Comparison of ENCODE assay signal across 1 cellular context in genomic region chr6:136288566-136289326, GRCh38.
TF ChIP-seq lines count a peak whose summit lies in the region.

No MANE protein-coding gene starts in this region.

TF ChIP-seq in HepG2, 621 proteins besides CTCF, POLR2A, EP300 and RAD21 (continued from another document and continues in another):
- TF ChIP-seq, protein P1, sequence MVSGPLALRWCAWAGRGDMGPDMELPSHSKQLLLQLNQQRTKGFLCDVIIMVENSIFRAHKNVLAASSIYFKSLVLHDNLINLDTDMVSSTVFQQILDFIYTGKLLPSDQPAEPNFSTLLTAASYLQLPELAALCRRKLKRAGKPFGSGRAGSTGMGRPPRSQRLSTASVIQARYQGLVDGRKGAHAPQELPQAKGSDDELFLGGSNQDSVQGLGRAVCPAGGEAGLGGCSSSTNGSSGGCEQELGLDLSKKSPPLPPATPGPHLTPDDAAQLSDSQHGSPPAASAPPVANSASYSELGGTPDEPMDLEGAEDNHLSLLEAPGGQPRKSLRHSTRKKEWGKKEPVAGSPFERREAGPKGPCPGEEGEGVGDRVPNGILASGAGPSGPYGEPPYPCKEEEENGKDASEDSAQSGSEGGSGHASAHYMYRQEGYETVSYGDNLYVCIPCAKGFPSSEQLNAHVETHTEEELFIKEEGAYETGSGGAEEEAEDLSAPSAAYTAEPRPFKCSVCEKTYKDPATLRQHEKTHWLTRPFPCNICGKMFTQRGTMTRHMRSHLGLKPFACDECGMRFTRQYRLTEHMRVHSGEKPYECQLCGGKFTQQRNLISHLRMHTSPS (CRISPR knock-in tag; IDR thresholded peaks at IDR 0.05; ENCODE audit: low read depth): no peak
- TF ChIP-seq FOXK1 (CRISPR knock-in tag; IDR thresholded peaks at IDR 0.05; ENCODE audit: borderline replicate concordance, low read depth) (no peak), NFYB (CRISPR knock-in tag; IDR thresholded peaks at IDR 0.05) (peak; percentile 46), ZNF333 (CRISPR knock-in tag; IDR thresholded peaks at IDR 0.05; ENCODE audit: borderline replicate concordance) (no peak), THAP7 (CRISPR knock-in tag; IDR thresholded peaks at IDR 0.05) (0 out of 2 replicates have a peak, but pooled peaks have one; percentile 59), ZNF720 (CRISPR knock-in tag; IDR thresholded peaks at IDR 0.05) (no peak), ZNF572 (CRISPR knock-in tag; IDR thresholded peaks at IDR 0.05) (no peak), ZNF496 (CRISPR knock-in tag; IDR thresholded peaks at IDR 0.05; ENCODE audit: insufficient replicate concordance) (no peak), HDAC1 (CRISPR knock-in tag; IDR thresholded peaks at IDR 0.05) (peak; percentile 77; the same call in 1 of the 2 replicates), MAFF (IDR thresholded peaks at IDR 0.05; ENCODE audit: low read depth, low read length) (peak; percentile 56; the same call in 1 of the 2 replicates), CC2D1A (CRISPR knock-in tag; IDR thresholded peaks at IDR 0.05) (no peak), MATR3 (CRISPR knock-in tag; IDR thresholded peaks at IDR 0.05) (no peak), ZBTB43 (CRISPR knock-in tag; conservative IDR thresholded peaks at IDR 0.05) (no peak), ZBTB25 (CRISPR knock-in tag; IDR thresholded peaks at IDR 0.05) (no peak), ZNF18 (CRISPR knock-in tag; IDR thresholded peaks at IDR 0.05; ENCODE audit: insufficient replicate concordance) (no peak), ZNF615 (CRISPR knock-in tag; IDR thresholded peaks at IDR 0.05; ENCODE audit: borderline replicate concordance) (peak; percentile 54; the same call in 1 of the 2 replicates), ISX (CRISPR knock-in tag; conservative IDR thresholded peaks at IDR 0.05) (no peak), ZNF768 (CRISPR knock-in tag; IDR thresholded peaks at IDR 0.05) (no peak), MZF1 (CRISPR knock-in tag; IDR thresholded peaks at IDR 0.05; ENCODE audit: borderline replicate concordance) (no peak), RFX5 (IDR thresholded peaks at IDR 0.05; ENCODE audit: low read depth, low read length) (no peak; the same call in 1 of the 2 replicates), PBX3 (CRISPR knock-in tag; IDR thresholded peaks at IDR 0.05; ENCODE audit: borderline replicate concordance) (no peak), CAMTA2 (CRISPR knock-in tag; IDR thresholded peaks at IDR 0.05; ENCODE audit: borderline replicate concordance) (no peak; the same call in 1 of the 2 replicates), ZBTB40 (IDR thresholded peaks at IDR 0.05) (no peak), ZBTB40 (CRISPR knock-in tag; IDR thresholded peaks at IDR 0.05) (no peak; the same call in none of the 2 replicates), CHCHD3 (CRISPR knock-in tag; IDR thresholded peaks at IDR 0.05) (no peak), TAF15 (IDR thresholded peaks at IDR 0.05; ENCODE audit: low read depth, low read length, poor library complexity, severe bottlenecking) (no peak), CENPT (CRISPR knock-in tag; IDR thresholded peaks at IDR 0.05; ENCODE audit: low read depth) (no peak), ZNF431 (CRISPR knock-in tag; IDR thresholded peaks at IDR 0.05; ENCODE audit: borderline replicate concordance, low read depth) (no peak), ZNF713 (CRISPR knock-in tag; IDR thresholded peaks at IDR 0.05) (no peak), NR2F6 (IDR thresholded peaks at IDR 0.05) (no peak), NR2F6 (CRISPR knock-in tag; IDR thresholded peaks at IDR 0.05) (no peak), RELA (CRISPR knock-in tag; IDR thresholded peaks at IDR 0.05) (0 out of 2 replicates have a peak, but pooled peaks have one; percentile 33), CBX5 (CRISPR knock-in tag; IDR thresholded peaks at IDR 0.05; ENCODE audit: borderline replicate concordance) (no peak), SETDB1 (CRISPR knock-in tag; IDR thresholded peaks at IDR 0.05; ENCODE audit: borderline replicate concordance) (0 out of 2 replicates have a peak, but pooled peaks have one; percentile 22), KAT8 (CRISPR knock-in tag; IDR thresholded peaks at IDR 0.05) (no peak), HCFC1 (IDR thresholded peaks at IDR 0.05; ENCODE audit: low read depth, low read length) (peak; percentile 31; the same call in 1 of the 2 replicates), HOXD1 (CRISPR knock-in tag; IDR thresholded peaks at IDR 0.05) (no peak)
- TF ChIP-seq, protein P2, sequence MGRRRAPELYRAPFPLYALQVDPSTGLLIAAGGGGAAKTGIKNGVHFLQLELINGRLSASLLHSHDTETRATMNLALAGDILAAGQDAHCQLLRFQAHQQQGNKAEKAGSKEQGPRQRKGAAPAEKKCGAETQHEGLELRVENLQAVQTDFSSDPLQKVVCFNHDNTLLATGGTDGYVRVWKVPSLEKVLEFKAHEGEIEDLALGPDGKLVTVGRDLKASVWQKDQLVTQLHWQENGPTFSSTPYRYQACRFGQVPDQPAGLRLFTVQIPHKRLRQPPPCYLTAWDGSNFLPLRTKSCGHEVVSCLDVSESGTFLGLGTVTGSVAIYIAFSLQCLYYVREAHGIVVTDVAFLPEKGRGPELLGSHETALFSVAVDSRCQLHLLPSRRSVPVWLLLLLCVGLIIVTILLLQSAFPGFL (CRISPR knock-in tag; IDR thresholded peaks at IDR 0.05): no peak
- TF ChIP-seq, protein P3, sequence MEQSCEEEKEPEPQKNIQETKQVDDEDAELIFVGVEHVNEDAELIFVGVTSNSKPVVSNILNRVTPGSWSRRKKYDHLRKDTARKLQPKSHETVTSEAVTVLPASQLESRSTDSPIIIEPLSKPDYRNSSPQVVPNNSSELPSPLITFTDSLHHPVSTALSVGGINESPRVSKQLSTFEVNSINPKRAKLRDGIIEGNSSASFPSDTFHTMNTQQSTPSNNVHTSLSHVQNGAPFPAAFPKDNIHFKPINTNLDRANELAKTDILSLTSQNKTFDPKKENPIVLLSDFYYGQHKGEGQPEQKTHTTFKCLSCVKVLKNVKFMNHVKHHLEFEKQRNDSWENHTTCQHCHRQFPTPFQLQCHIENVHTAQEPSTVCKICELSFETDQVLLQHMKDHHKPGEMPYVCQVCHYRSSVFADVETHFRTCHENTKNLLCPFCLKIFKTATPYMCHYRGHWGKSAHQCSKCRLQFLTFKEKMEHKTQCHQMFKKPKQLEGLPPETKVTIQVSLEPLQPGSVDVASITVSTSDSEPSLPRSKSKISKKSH (CRISPR knock-in tag; IDR thresholded peaks at IDR 0.05; ENCODE audit: borderline replicate concordance): no peak; the same call in 1 of the 2 replicates
